In genomic region chr6:30787954-30788353, GRCh38 we compare ENCODE assay signal across 1 cellular context.
TF ChIP-seq lines count a peak whose summit lies in the region.

No MANE protein-coding gene starts in this region.

TF ChIP-seq in HepG2, 621 proteins besides CTCF, POLR2A, EP300 and RAD21 (continued from another document and continues in another):
- TF ChIP-seq KIAA2018 (CRISPR knock-in tag; IDR thresholded peaks at IDR 0.05; ENCODE audit: borderline replicate concordance) (no peak), CBX2 (IDR thresholded peaks at IDR 0.05; ENCODE audit: low read depth, low read length) (no peak), CBX2 (CRISPR knock-in tag; IDR thresholded peaks at IDR 0.05; ENCODE audit: low read depth) (no peak), GATA4 (IDR thresholded peaks at IDR 0.05; ENCODE audit: borderline replicate concordance, low read depth) (no peak), FOXP1 (IDR thresholded peaks at IDR 0.05) (no peak), FOXP1 (CRISPR knock-in tag; IDR thresholded peaks at IDR 0.05) (peak; percentile 33; the same call in 1 of the 2 replicates), SIX1 (CRISPR knock-in tag; IDR thresholded peaks at IDR 0.05; ENCODE audit: borderline replicate concordance) (no peak), ZNF121 (CRISPR knock-in tag; IDR thresholded peaks at IDR 0.05) (0 out of 2 replicates have a peak, but pooled peaks have one; percentile 33), ASH2L (IDR thresholded peaks at IDR 0.05; ENCODE audit: insufficient read length, low read depth, low read length) (peak; percentile 32), ZMYM4 (CRISPR knock-in tag; IDR thresholded peaks at IDR 0.05) (0 out of 2 replicates have a peak, but pooled peaks have one; percentile 24), ONECUT2 (CRISPR knock-in tag; IDR thresholded peaks at IDR 0.05) (0 out of 2 replicates have a peak, but pooled peaks have one; percentile 21), ZMYM3 (CRISPR knock-in tag; IDR thresholded peaks at IDR 0.05) (peak; percentile 95), ZNF660 (CRISPR knock-in tag; IDR thresholded peaks at IDR 0.05; ENCODE audit: borderline replicate concordance, low read depth) (no peak), NCOA2 (CRISPR knock-in tag; IDR thresholded peaks at IDR 0.05) (peak; percentile 65; the same call in 1 of the 2 replicates), SMC3 (IDR thresholded peaks at IDR 0.05; ENCODE audit: low read length) (no peak), ZNF383 (CRISPR knock-in tag; IDR thresholded peaks at IDR 0.05; ENCODE audit: borderline replicate concordance) (0 out of 2 replicates have a peak, but pooled peaks have one; percentile 64), ZNF644 (CRISPR knock-in tag; IDR thresholded peaks at IDR 0.05; ENCODE audit: low read depth) (peak; percentile 62; the same call in 1 of the 2 replicates), IRF2 (CRISPR knock-in tag; IDR thresholded peaks at IDR 0.05) (peak; percentile 60; the same call in 1 of the 2 replicates), PATZ1 (CRISPR knock-in tag; IDR thresholded peaks at IDR 0.05) (peak; percentile 50; the same call in 1 of the 2 replicates), MED1 (CRISPR knock-in tag; IDR thresholded peaks at IDR 0.05) (peak; percentile 77), ISX (CRISPR knock-in tag; conservative IDR thresholded peaks at IDR 0.05) (no peak), TARDBP (CRISPR knock-in tag; IDR thresholded peaks at IDR 0.05) (peak; percentile 71; the same call in 1 of the 2 replicates), MIXL1 (CRISPR knock-in tag; IDR thresholded peaks at IDR 0.05) (0 out of 2 replicates have a peak, but pooled peaks have one; percentile 50), ZBTB1 (CRISPR knock-in tag; IDR thresholded peaks at IDR 0.05; ENCODE audit: borderline replicate concordance) (no peak), SP5 (CRISPR knock-in tag; IDR thresholded peaks at IDR 0.05; ENCODE audit: borderline replicate concordance, low read depth) (0 out of 2 replicates have a peak, but pooled peaks have one; percentile 40), ZNF761 (CRISPR knock-in tag; conservative IDR thresholded peaks at IDR 0.05) (no peak), HDAC1 (CRISPR knock-in tag; IDR thresholded peaks at IDR 0.05) (peak; percentile 65; the same call in 1 of the 2 replicates), IRX3 (CRISPR knock-in tag; IDR thresholded peaks at IDR 0.05; ENCODE audit: borderline replicate concordance, low read depth) (no peak), ZSCAN29 (CRISPR knock-in tag; conservative IDR thresholded peaks at IDR 0.05) (0 out of 2 replicates have a peak, but pooled peaks have one; percentile 31), ZNF329 (CRISPR knock-in tag; IDR thresholded peaks at IDR 0.05; ENCODE audit: low read depth) (no peak), U2AF2 (IDR thresholded peaks at IDR 0.05; ENCODE audit: low read depth, low read length) (no peak)
- TF ChIP-seq, protein P1, sequence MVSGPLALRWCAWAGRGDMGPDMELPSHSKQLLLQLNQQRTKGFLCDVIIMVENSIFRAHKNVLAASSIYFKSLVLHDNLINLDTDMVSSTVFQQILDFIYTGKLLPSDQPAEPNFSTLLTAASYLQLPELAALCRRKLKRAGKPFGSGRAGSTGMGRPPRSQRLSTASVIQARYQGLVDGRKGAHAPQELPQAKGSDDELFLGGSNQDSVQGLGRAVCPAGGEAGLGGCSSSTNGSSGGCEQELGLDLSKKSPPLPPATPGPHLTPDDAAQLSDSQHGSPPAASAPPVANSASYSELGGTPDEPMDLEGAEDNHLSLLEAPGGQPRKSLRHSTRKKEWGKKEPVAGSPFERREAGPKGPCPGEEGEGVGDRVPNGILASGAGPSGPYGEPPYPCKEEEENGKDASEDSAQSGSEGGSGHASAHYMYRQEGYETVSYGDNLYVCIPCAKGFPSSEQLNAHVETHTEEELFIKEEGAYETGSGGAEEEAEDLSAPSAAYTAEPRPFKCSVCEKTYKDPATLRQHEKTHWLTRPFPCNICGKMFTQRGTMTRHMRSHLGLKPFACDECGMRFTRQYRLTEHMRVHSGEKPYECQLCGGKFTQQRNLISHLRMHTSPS (CRISPR knock-in tag; IDR thresholded peaks at IDR 0.05; ENCODE audit: low read depth), result peak; percentile 82; the same call in 1 of the 2 replicates
- TF ChIP-seq, protein P2, sequence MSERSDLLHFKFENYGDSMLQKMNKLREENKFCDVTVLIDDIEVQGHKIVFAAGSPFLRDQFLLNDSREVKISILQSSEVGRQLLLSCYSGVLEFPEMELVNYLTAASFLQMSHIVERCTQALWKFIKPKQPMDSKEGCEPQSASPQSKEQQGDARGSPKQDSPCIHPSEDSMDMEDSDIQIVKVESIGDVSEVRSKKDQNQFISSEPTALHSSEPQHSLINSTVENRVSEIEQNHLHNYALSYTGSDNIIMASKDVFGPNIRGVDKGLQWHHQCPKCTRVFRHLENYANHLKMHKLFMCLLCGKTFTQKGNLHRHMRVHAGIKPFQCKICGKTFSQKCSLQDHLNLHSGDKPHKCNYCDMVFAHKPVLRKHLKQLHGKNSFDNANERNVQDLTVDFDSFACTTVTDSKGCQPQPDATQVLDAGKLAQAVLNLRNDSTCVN (CRISPR knock-in tag; IDR thresholded peaks at IDR 0.05; ENCODE audit: borderline replicate concordance), result no peak
- TF ChIP-seq, protein P3, sequence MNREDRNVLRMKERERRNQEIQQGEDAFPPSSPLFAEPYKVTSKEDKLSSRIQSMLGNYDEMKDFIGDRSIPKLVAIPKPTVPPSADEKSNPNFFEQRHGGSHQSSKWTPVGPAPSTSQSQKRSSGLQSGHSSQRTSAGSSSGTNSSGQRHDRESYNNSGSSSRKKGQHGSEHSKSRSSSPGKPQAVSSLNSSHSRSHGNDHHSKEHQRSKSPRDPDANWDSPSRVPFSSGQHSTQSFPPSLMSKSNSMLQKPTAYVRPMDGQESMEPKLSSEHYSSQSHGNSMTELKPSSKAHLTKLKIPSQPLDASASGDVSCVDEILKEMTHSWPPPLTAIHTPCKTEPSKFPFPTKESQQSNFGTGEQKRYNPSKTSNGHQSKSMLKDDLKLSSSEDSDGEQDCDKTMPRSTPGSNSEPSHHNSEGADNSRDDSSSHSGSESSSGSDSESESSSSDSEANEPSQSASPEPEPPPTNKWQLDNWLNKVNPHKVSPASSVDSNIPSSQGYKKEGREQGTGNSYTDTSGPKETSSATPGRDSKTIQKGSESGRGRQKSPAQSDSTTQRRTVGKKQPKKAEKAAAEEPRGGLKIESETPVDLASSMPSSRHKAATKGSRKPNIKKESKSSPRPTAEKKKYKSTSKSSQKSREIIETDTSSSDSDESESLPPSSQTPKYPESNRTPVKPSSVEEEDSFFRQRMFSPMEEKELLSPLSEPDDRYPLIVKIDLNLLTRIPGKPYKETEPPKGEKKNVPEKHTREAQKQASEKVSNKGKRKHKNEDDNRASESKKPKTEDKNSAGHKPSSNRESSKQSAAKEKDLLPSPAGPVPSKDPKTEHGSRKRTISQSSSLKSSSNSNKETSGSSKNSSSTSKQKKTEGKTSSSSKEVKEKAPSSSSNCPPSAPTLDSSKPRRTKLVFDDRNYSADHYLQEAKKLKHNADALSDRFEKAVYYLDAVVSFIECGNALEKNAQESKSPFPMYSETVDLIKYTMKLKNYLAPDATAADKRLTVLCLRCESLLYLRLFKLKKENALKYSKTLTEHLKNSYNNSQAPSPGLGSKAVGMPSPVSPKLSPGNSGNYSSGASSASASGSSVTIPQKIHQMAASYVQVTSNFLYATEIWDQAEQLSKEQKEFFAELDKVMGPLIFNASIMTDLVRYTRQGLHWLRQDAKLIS (CRISPR knock-in tag; IDR thresholded peaks at IDR 0.05), result 0 out of 2 replicates have a peak, but pooled peaks have one; percentile 50
- TF ChIP-seq, protein P4, sequence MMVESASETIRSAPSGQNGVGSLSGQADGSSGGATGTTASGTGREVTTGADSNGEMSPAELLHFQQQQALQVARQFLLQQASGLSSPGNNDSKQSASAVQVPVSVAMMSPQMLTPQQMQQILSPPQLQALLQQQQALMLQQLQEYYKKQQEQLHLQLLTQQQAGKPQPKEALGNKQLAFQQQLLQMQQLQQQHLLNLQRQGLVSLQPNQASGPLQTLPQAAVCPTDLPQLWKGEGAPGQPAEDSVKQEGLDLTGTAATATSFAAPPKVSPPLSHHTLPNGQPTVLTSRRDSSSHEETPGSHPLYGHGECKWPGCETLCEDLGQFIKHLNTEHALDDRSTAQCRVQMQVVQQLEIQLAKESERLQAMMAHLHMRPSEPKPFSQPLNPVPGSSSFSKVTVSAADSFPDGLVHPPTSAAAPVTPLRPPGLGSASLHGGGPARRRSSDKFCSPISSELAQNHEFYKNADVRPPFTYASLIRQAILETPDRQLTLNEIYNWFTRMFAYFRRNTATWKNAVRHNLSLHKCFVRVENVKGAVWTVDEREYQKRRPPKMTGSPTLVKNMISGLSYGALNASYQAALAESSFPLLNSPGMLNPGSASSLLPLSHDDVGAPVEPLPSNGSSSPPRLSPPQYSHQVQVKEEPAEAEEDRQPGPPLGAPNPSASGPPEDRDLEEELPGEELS (CRISPR knock-in tag; IDR thresholded peaks at IDR 0.05), result peak; percentile 34
